ENCODE assay signal across 3 cellular contexts in the genomic region with DNA sequence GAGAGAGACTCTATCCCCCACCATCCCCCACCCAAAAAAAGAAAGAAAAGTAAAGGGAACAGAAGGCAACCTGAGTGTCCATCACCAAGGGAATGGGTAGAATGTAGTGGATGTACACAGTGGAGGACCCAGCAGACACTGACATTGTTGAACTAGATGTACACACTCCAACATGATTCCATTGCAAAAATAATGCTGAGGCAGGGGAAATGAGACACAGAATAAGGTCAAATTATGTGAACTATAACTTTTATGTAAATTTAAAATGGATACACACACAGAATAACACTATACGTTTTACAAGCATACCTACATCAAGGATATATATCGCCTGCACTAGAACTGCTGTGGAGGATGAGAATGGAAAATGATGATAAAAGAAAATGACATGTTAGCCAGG.
TF ChIP-seq lines count a peak whose summit lies in the region.

No MANE protein-coding gene starts in this region.

TF ChIP-seq in A549, 52 proteins besides CTCF, POLR2A, EP300 and RAD21:
- TF ChIP-seq CHD2 (IDR thresholded peaks at IDR 0.05; ENCODE audit: low read length, partially characterized antibody) (no peak), MAFK (IDR thresholded peaks at IDR 0.05; ENCODE audit: partially characterized antibody) (peak; percentile 64)

TF ChIP-seq in IMR-90, 13 proteins besides CTCF, POLR2A, EP300 and RAD21:
- TF ChIP-seq MAFK (IDR thresholded peaks at IDR 0.05; ENCODE audit: low read depth, low read length) (peak; percentile 64; the same call in 1 of the 2 replicates), BHLHE40 (IDR thresholded peaks at IDR 0.05; ENCODE audit: low read depth, low read length) (no peak)
TF ChIP-seq in IMR-90: peak in this region for 1.

TF ChIP-seq in K562, 482 proteins besides CTCF, POLR2A, EP300 and RAD21:
- no peak for TF ChIP-seq ESRRB (CRISPR knock-in tag; IDR thresholded peaks at IDR 0.05; ENCODE audit: borderline replicate concordance)
- TF ChIP-seq C11orf30 (IDR thresholded peaks at IDR 0.05; ENCODE audit: low read depth), result peak; percentile 79
- TF ChIP-seq, protein P1, sequence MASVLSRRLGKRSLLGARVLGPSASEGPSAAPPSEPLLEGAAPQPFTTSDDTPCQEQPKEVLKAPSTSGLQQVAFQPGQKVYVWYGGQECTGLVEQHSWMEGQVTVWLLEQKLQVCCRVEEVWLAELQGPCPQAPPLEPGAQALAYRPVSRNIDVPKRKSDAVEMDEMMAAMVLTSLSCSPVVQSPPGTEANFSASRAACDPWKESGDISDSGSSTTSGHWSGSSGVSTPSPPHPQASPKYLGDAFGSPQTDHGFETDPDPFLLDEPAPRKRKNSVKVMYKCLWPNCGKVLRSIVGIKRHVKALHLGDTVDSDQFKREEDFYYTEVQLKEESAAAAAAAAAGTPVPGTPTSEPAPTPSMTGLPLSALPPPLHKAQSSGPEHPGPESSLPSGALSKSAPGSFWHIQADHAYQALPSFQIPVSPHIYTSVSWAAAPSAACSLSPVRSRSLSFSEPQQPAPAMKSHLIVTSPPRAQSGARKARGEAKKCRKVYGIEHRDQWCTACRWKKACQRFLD (CRISPR knock-in tag; IDR thresholded peaks at IDR 0.05), result no peak
- TF ChIP-seq SAP30 (IDR thresholded peaks at IDR 0.05; ENCODE audit: borderline replicate concordance, insufficient read depth, low read depth, low read length, poor library complexity, severe bottlenecking), result no peak
- TF ChIP-seq RBM22 (IDR thresholded peaks at IDR 0.05; ENCODE audit: low read depth, low read length, poor library complexity, severe bottlenecking), result no peak
- TF ChIP-seq, protein P2, sequence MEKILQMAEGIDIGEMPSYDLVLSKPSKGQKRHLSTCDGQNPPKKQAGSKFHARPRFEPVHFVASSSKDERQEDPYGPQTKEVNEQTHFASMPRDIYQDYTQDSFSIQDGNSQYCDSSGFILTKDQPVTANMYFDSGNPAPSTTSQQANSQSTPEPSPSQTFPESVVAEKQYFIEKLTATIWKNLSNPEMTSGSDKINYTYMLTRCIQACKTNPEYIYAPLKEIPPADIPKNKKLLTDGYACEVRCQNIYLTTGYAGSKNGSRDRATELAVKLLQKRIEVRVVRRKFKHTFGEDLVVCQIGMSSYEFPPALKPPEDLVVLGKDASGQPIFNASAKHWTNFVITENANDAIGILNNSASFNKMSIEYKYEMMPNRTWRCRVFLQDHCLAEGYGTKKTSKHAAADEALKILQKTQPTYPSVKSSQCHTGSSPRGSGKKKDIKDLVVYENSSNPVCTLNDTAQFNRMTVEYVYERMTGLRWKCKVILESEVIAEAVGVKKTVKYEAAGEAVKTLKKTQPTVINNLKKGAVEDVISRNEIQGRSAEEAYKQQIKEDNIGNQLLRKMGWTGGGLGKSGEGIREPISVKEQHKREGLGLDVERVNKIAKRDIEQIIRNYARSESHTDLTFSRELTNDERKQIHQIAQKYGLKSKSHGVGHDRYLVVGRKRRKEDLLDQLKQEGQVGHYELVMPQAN (IDR thresholded peaks at IDR 0.05; ENCODE audit: borderline replicate concordance), result no peak
- TF ChIP-seq ZNF316 (IDR thresholded peaks at IDR 0.05), result peak; percentile 90
- TF ChIP-seq BDP1 (IDR thresholded peaks at IDR 0.05; ENCODE audit: insufficient read depth, insufficient read length), result no peak
- no peak for TF ChIP-seq RNF2 (IDR thresholded peaks at IDR 0.05)
- no peak for TF ChIP-seq SRSF3 (IDR thresholded peaks at IDR 0.05; ENCODE audit: insufficient read depth, low read length)
- no peak for TF ChIP-seq RBM14 (IDR thresholded peaks at IDR 0.05; ENCODE audit: borderline replicate concordance, insufficient read depth, low read depth, low read length)
- TF ChIP-seq MAFF (IDR thresholded peaks at IDR 0.05; ENCODE audit: low read length), result peak; percentile 65
- TF ChIP-seq ZNF23 (CRISPR knock-in tag; IDR thresholded peaks at IDR 0.05), result no peak
- TF ChIP-seq HNRNPL (IDR thresholded peaks at IDR 0.05; ENCODE audit: low read depth, low read length), result no peak
- no peak for TF ChIP-seq SMARCA5 (IDR thresholded peaks at IDR 0.05)
- no peak for TF ChIP-seq ZNF124 (CRISPR knock-in tag; IDR thresholded peaks at IDR 0.05)
- TF ChIP-seq POLR2B (IDR thresholded peaks at IDR 0.05; ENCODE audit: low read depth, partially characterized antibody), result no peak
- no peak for TF ChIP-seq DMBX1 (CRISPR knock-in tag; IDR thresholded peaks at IDR 0.05; ENCODE audit: borderline replicate concordance)
- TF ChIP-seq HNRNPH1 (optimal IDR thresholded peaks at IDR 0.05; ENCODE audit: low read depth, low read length), result no peak
- no peak for TF ChIP-seq FOXK1 (CRISPR knock-in tag; IDR thresholded peaks at IDR 0.05; ENCODE audit: borderline replicate concordance)
- TF ChIP-seq ZNF3 (CRISPR knock-in tag; IDR thresholded peaks at IDR 0.05), result no peak
- peak; percentile 67 for TF ChIP-seq MAFK (IDR thresholded peaks at IDR 0.05; ENCODE audit: low read length)
- no peak for TF ChIP-seq TAF15 (IDR thresholded peaks at IDR 0.05; ENCODE audit: low read depth, low read length)
- TF ChIP-seq HMGN3 (IDR thresholded peaks at IDR 0.05; ENCODE audit: borderline replicate concordance, extremely low read depth, insufficient read length, low read depth, low read length), result no peak
- TF ChIP-seq MAFG (tag; conservative IDR thresholded peaks at IDR 0.05), result peak; percentile 75
- no peak for TF ChIP-seq ETV6 (IDR thresholded peaks at IDR 0.05; ENCODE audit: borderline replicate concordance in 1 of 2, low read depth in 2 of 2, low read length in 1 of 2)
- TF ChIP-seq ETV6 (CRISPR knock-in tag; IDR thresholded peaks at IDR 0.05; ENCODE audit: borderline replicate concordance), result no peak
- no peak for TF ChIP-seq FOXJ3 (CRISPR knock-in tag; IDR thresholded peaks at IDR 0.05)
- TF ChIP-seq GABPB2 (CRISPR knock-in tag; conservative IDR thresholded peaks at IDR 0.05), result no peak
- TF ChIP-seq, protein P3, sequence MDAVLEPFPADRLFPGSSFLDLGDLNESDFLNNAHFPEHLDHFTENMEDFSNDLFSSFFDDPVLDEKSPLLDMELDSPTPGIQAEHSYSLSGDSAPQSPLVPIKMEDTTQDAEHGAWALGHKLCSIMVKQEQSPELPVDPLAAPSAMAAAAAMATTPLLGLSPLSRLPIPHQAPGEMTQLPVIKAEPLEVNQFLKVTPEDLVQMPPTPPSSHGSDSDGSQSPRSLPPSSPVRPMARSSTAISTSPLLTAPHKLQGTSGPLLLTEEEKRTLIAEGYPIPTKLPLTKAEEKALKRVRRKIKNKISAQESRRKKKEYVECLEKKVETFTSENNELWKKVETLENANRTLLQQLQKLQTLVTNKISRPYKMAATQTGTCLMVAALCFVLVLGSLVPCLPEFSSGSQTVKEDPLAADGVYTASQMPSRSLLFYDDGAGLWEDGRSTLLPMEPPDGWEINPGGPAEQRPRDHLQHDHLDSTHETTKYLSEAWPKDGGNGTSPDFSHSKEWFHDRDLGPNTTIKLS (IDR thresholded peaks at IDR 0.05; ENCODE audit: borderline replicate concordance, low read depth), result no peak
- no peak for TF ChIP-seq ZNF830 (CRISPR knock-in tag; IDR thresholded peaks at IDR 0.05)
- TF ChIP-seq, protein P4, sequence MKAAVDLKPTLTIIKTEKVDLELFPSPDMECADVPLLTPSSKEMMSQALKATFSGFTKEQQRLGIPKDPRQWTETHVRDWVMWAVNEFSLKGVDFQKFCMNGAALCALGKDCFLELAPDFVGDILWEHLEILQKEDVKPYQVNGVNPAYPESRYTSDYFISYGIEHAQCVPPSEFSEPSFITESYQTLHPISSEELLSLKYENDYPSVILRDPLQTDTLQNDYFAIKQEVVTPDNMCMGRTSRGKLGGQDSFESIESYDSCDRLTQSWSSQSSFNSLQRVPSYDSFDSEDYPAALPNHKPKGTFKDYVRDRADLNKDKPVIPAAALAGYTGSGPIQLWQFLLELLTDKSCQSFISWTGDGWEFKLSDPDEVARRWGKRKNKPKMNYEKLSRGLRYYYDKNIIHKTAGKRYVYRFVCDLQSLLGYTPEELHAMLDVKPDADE (conservative IDR thresholded peaks at IDR 0.05; ENCODE audit: control insufficient read depth, low read depth, low read length), result no peak
TF ChIP-seq in K562: peak in this region for 5.
